In genomic region chr19:49766007-49766937, GRCh38 we compare ENCODE assay signal across 8 cellular contexts. TPM values are rescaled to one million over a fixed set of nuclear protein-coding genes. Genes with fewer than 3 reads are reported as not detected.
DNase-seq lines count a peak whose midpoint lies in the region; ATAC-seq, FAIRE-seq and TF ChIP-seq lines count a peak whose summit lies in the region.

No MANE protein-coding gene starts in this region.

- peak overlapping the region; percentile 78 for H3K4me2 ChIP-seq in parathyroid adenoma (ENCODE audit: low read length)

- no peaks in the 10 kb centered on the region for H3K27me3 ChIP-seq in parathyroid adenoma (ENCODE audit: control insufficient read depth, insufficient read depth, low read length)
- H3K27me3 ChIP-seq in tibial nerve = no peaks in the 10 kb centered on the region

- peaks cover 35% of the 10 kb centered on the region for H3K79me2 ChIP-seq in parathyroid adenoma

- H3K36me3 ChIP-seq in parathyroid adenoma (ENCODE audit: control insufficient read depth, insufficient read depth, low read length) (no peaks in the 10 kb centered on the region), tibial nerve (peaks cover 0 to 8% (median 0%) of the 10 kb centered on the region in 3 donors)

- H3K9me3 ChIP-seq in parathyroid adenoma (ENCODE audit: control insufficient read depth, low read length) = no peaks in the 10 kb centered on the region
- no peaks in the 10 kb centered on the region for H3K9me3 ChIP-seq in tibial nerve

- H2AFZ ChIP-seq in parathyroid adenoma = peak overlapping the region; percentile 91

- intact Hi-C loops in cardiac septum (cut with DNase I) = loop anchor here (5.0 kb wide), 2 partner anchors 46 to 111 kb away; partner anchors contain the start of genes AKT1S1, FUZ and TBC1D17

- peak; percentile 78 for TF ChIP-seq POLR2A in GM12892 (IDR thresholded peaks at IDR 0.05; ENCODE audit: low read depth, low read length)
- peak; percentile 71 to 89 for TF ChIP-seq POLR2A in tibial nerve (IDR thresholded peaks at IDR 0.05)

- H3K4me1 ChIP-seq in parathyroid adenoma = peaks cover 9% of the 10 kb centered on the region
- H3K4me1 ChIP-seq in tibial nerve = peaks cover 0 to 52% (median 20%) of the 10 kb centered on the region in 4 donors

- TF ChIP-seq CTCF in parathyroid adenoma (IDR thresholded peaks at IDR 0.05) = no peak
- TF ChIP-seq CTCF in tibial nerve (IDR thresholded peaks at IDR 0.05) = peak in 2 of 5 experiments; percentile 50 to 55

- FAIRE-seq in GM12892 (lab: Jason Lieb, UNC) = peak; percentile 95

- H3K9ac ChIP-seq in parathyroid adenoma = no peak overlapping the region

- peak; percentile 68 to 89 for TF ChIP-seq EP300 in tibial nerve (IDR thresholded peaks at IDR 0.05)

- H3K27ac ChIP-seq in adipose tissue (ENCODE audit: low read depth, low read length) = peak overlapping the region; percentile 43
- H3K27ac ChIP-seq in parathyroid adenoma = peak overlapping the region; percentile 87
- peak overlapping the region; percentile 83 to 97 (median 94) for H3K27ac ChIP-seq in tibial nerve

- peak; percentile 93 for ATAC-seq in HG02840 (IDR thresholded peaks at IDR 0.05; ENCODE audit: low FRiP score, unreplicated experiment)

- WGBS in adipose tissue, 3 donors = 1 to 2% (median 1%) methylated on average over 51 to 54 of the region's 54 CpGs
- WGBS in tibial nerve, 2 donors = 1 to 2% methylated on average over 54 of the region's 54 CpGs

- H3K4me3 ChIP-seq in parathyroid adenoma (ENCODE audit: low read depth, low read length) (peak overlapping the region; percentile 66), tibial nerve (peak overlapping the region; percentile 16 to 95 (median 84))

- DNase-seq in GM12892 (ENCODE audit: insufficient read length) (peak; percentile 99), NCI-H1436 (lab: John Stamatoyannopoulos, UW) (peak; percentile 100), SW480 (ENCODE audit: low spot score) (peak; percentile 100), cardiac septum (ENCODE audit: low spot score) (peak; percentile 100), tibial nerve (ENCODE audit: low spot score in 2 of 2) (peak; percentile 99)

RNA-seq across cellular contexts. Expression of gene AP2A1, which starts 0.5 kb away (rescaled TPM):
- polyA plus RNA-seq in GM12892 (2012; ENCODE audit: missing spikeins) = 23.4 TPM
- 10 to 100 TPM; 49.3 to 82.4 (median 75.9) TPM for polyA plus RNA-seq in adipose tissue
- total RNA-seq in cardiac septum (63.9 TPM), tibial nerve (100 to 1,000 TPM in 2 of 4 donors, 10 to 100 TPM in 2; 92.9 to 117 (median 104) TPM)

RNA-seq across cellular contexts. Expression of gene TSKS, which starts 3.2 kb away (rescaled TPM):
- not detected for polyA plus RNA-seq in GM12892 (2012; ENCODE audit: missing spikeins)
- 1 to 10 TPM in 2 of 3 donors, under 1 TPM in 1; 0.22 to 2.5 (median 1.1) TPM for polyA plus RNA-seq in adipose tissue
- total RNA-seq in cardiac septum (0.24 TPM), tibial nerve (1 to 10 TPM; 1.1 to 2.5 (median 1.6) TPM)

RNA-seq across cellular contexts. Expression of gene FUZ, which starts 46.8 kb away (rescaled TPM):
- polyA plus RNA-seq in GM12892 (2012; ENCODE audit: missing spikeins) = 10.9 TPM
- 10 to 100 TPM; 19.3 to 21.8 (median 20.9) TPM for polyA plus RNA-seq in adipose tissue
- 13.7 TPM for total RNA-seq in cardiac septum
- total RNA-seq in tibial nerve = 10 to 100 TPM; 19.0 to 31.7 (median 26.8) TPM

RNA-seq across cellular contexts. Expression of gene MED25, which starts 51.8 kb away (rescaled TPM):
- polyA plus RNA-seq in GM12892 (2012; ENCODE audit: missing spikeins) = 22.6 TPM
- polyA plus RNA-seq in adipose tissue = 10 to 100 TPM; 21.8 to 38.8 (median 22.4) TPM
- total RNA-seq in cardiac septum = 33.0 TPM
- total RNA-seq in tibial nerve = 10 to 100 TPM; 26.2 to 54.0 (median 29.4) TPM

Comparison
In these comparisons a context has a peak if more than half of its experiments do, and no peak if none do; other contexts are left out.
1. Peak in every context shown above with its lines: DNase-seq, ATAC-seq, H3K4me3 ChIP-seq and H3K27ac ChIP-seq.
2. H3K27ac ChIP-seq: peak in every context shown above with its lines; median percentile 94 in tibial nerve; 87 in parathyroid adenoma; 43 in adipose tissue.